In the genomic region with DNA sequence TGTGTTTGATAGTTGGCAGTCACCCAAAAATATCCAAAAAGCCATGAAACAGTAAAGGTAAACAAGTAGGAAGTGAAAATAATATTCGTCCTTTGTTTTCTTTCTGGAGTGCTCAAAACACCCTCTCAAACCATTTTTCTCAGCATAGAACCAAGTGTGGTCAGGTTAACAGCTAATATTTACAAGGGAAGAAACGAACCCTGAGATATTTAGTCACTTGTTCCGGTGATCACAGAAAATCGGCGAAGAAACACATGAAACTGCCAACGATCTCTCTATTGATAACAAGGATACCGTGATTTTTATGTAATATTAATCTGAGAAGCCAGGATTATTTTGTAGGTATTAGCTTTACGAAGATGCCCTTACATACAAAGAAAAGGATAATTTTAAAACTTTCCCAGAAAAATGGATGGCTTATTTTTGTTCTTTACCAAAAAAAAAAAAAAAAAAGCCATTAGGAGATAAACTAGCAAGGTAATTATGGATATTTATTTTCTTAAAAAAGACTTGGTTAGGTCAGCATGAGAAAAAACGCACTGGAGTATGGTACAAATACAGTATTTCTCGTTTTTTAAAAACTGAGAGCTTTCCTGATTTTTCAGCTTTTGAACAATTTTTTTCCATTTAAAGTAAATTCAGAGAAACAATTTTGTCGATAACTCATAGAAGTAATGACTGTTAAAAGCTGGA, we compare ENCODE assay signal across 1 cellular context.
TF ChIP-seq lines count a peak whose summit lies in the region.

No MANE protein-coding gene starts in this region.

TF ChIP-seq in WTC11, 78 proteins besides CTCF, POLR2A, EP300 and RAD21 (continued from another document):
- TF ChIP-seq ERG (CRISPR knock-in tag; IDR thresholded peaks at IDR 0.05) = no peak
- TF ChIP-seq SP1 (CRISPR knock-in tag; conservative IDR thresholded peaks at IDR 0.05) = no peak
- TF ChIP-seq IRF2 (CRISPR knock-in tag; IDR thresholded peaks at IDR 0.05; ENCODE audit: borderline replicate concordance, low read depth) = no peak
